Comparison of ENCODE assay signal across 34 cellular contexts in the genomic region with DNA sequence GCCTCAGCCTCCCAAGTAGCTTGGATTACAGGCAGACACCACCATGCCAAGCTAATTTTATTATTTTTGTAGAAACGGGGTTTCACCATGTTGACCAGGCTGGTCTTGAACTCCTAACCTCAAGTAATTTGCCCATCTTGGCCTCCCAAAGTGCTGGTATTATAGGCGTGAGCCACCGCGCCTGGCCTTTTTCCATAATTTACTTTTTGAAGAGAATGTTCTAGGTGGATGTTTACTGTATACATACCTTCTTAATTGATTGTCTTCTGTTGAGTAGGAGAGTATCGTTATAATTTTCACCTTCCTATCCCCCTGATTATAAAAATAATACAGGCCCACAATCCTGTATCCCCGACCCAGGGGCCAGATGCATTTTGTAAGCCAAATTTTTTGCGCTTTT.
"Had no signal": no experiment of that assay in that cellular context is flagged by ENCODE, and none has a peak within 500 bp of the region (broad histone marks: within the 10 kb centered on the region; RNA-seq: fewer than 3 reads in every experiment).

No MANE protein-coding gene starts in this region.

- H3K27ac Mint-ChIP-seq: activated CD4-positive, alpha-beta memory T cell treated with anti-CD3 and anti-CD28 coated beads for 36 hours; activated CD4-positive, alpha-beta T cell treated with anti-CD3 and anti-CD28 coated beads for 36 hours; activated CD4-positive, alpha-beta T cell treated with anti-CD3 and anti-CD28 coated beads, Interleukin-2, amount 10 ng/mL, durations not matched to agents 24 days and 14 days; activated naive CD4-positive, alpha-beta T cell treated with anti-CD3 and anti-CD28 coated beads, Interleukin-2, amount 10 ng/mL, durations not matched to agents 7 days and 5 days; activated naive CD4-positive, alpha-beta T cell treated with anti-CD3 and anti-CD28 coated beads, Interleukin-2, amount 50 U/mL, for 72 hours; activated naive CD8-positive, alpha-beta T cell treated with anti-CD3 and anti-CD28 coated beads, Interleukin-2, amount 50 U/mL, for 24 hours; activated T-cell treated with anti-CD3 and anti-CD28 coated beads, Interleukin-2, amount 50 U/mL, for 24 hours; T-helper 1 cell treated with Interleukin-12 subunit alpha and Interleukin-12 subunit beta and Interleukin-4 antibody, amounts not matched to agents 30 μg/mL and 1 μg/mL, for 36 hours had no signal

- H3K27me3 ChIP-seq: adrenal gland, body of pancreas, esophagus muscularis mucosa, foreskin keratinocyte, gastrocnemius medialis, heart left ventricle had no signal

- H3K9me3 Mint-ChIP-seq: activated CD4-positive, alpha-beta memory T cell treated with anti-CD3 and anti-CD28 coated beads for 36 hours; activated naive CD4-positive, alpha-beta T cell treated with anti-CD3 and anti-CD28 coated beads, Interleukin-2, amount 10 ng/mL, durations not matched to agents 7 days and 5 days; activated naive CD8-positive, alpha-beta T cell treated with anti-CD3 and anti-CD28 coated beads, Interleukin-2, amount 50 U/mL, for 24 hours; activated T-cell treated with anti-CD3 and anti-CD28 coated beads, Interleukin-2, amount 50 U/mL, for 24 hours; activated T-cell treated with anti-CD3 and anti-CD28 coated beads, Interleukin-2, amount 50 U/mL, for 72 hours; effector memory CD8-positive, alpha-beta T cell; T-helper 1 cell treated with Interleukin-12 subunit alpha and Interleukin-12 subunit beta and Interleukin-4 antibody, amounts not matched to agents 30 μg/mL and 1 μg/mL, for 36 hours had no signal

- H3K27ac ChIP-seq: adrenal gland, body of pancreas, esophagus muscularis mucosa, foreskin keratinocyte, gastrocnemius medialis, heart left ventricle, WERI-Rb-1 had no signal

- H3K36me3 Mint-ChIP-seq: activated CD4-positive, alpha-beta memory T cell treated with anti-CD3 and anti-CD28 coated beads for 36 hours; activated CD8-positive, alpha-beta memory T cell treated with anti-CD3 and anti-CD28 coated beads, Interleukin-2, amount 10 ng/mL, durations not matched to agents 7 days and 5 days; activated naive CD4-positive, alpha-beta T cell treated with anti-CD3 and anti-CD28 coated beads, Interleukin-2, amount 10 ng/mL, durations not matched to agents 7 days and 5 days had no signal

- H3K27me3 Mint-ChIP-seq: activated CD4-positive, alpha-beta memory T cell treated with anti-CD3 and anti-CD28 coated beads for 36 hours; activated CD4-positive, alpha-beta T cell treated with anti-CD3 and anti-CD28 coated beads for 36 hours; activated CD4-positive, alpha-beta T cell treated with anti-CD3 and anti-CD28 coated beads, Interleukin-2, amount 10 ng/mL, durations not matched to agents 24 days and 14 days; activated CD8-positive, alpha-beta memory T cell treated with anti-CD3 and anti-CD28 coated beads, Interleukin-2, amount 10 ng/mL, durations not matched to agents 7 days and 5 days; activated naive CD4-positive, alpha-beta T cell treated with anti-CD3 and anti-CD28 coated beads, Interleukin-2, amount 10 ng/mL, durations not matched to agents 7 days and 5 days; activated T-cell treated with anti-CD3 and anti-CD28 coated beads, Interleukin-2, amount 50 U/mL, for 24 hours; effector memory CD8-positive, alpha-beta T cell had no signal

- FAIRE-seq: colon had no signal

- DNase-seq: activated CD4-positive, alpha-beta memory T cell treated with anti-CD3 and anti-CD28 coated beads for 36 hours; activated CD4-positive, alpha-beta T cell treated with anti-CD3 and anti-CD28 coated beads for 36 hours; activated CD4-positive, alpha-beta T cell treated with anti-CD3 and anti-CD28 coated beads, Interleukin-2, amount 10 ng/mL, durations not matched to agents 24 days and 14 days; activated CD4-positive, CD25-positive, alpha-beta regulatory T cell; activated CD4-positive, CD25-positive, alpha-beta regulatory T cell treated with anti-CD3 and anti-CD28 coated beads, Interleukin-2, amount 50 U/mL, for 72 hours; activated CD8-positive, alpha-beta memory T cell treated with anti-CD3 and anti-CD28 coated beads, Interleukin-2, amount 10 ng/mL, durations not matched to agents 7 days and 5 days; activated CD8-positive, alpha-beta memory T cell treated with anti-CD3 and anti-CD28 coated beads, Interleukin-2, amount 50 U/mL, for 48 hours; activated CD8-positive, alpha-beta T cell treated with anti-CD3 and anti-CD28 coated beads, Interleukin-2, amount 10 ng/mL, durations not matched to agents 7 days and 5 days; activated gamma-delta T cell; activated naive CD4-positive, alpha-beta T cell; activated naive CD4-positive, alpha-beta T cell treated with anti-CD3 and anti-CD28 coated beads, Interleukin-2, amount 10 ng/mL, durations not matched to agents 7 days and 5 days; activated naive CD8-positive, alpha-beta T cell treated with anti-CD3 and anti-CD28 coated beads, Interleukin-2, amount 50 U/mL, for 24 hours; activated T-cell treated with anti-CD3 and anti-CD28 coated beads for 4 hours; activated T-cell treated with anti-CD3 and anti-CD28 coated beads, Interleukin-2, amount 50 U/mL, for 24 hours; activated T-cell treated with anti-CD3 and anti-CD28 coated beads, Interleukin-2, amount 50 U/mL, for 72 hours; amygdala; aorta; body of pancreas; caudate nucleus; cortex of kidney; dermis blood vessel endothelial cell; effector CD4-positive, alpha-beta T cell; effector memory CD8-positive, alpha-beta T cell; foreskin keratinocyte; gastrocnemius medialis; glutamatergic neuron; heart left ventricle; T-helper 9 cell; WERI-Rb-1 had no signal

- ATAC-seq: activated CD4-positive, alpha-beta T cell treated with anti-CD3 and anti-CD28 coated beads for 36 hours; activated CD8-positive, alpha-beta memory T cell treated with anti-CD3 and anti-CD28 coated beads, Interleukin-2, amount 10 ng/mL, durations not matched to agents 7 days and 5 days; activated CD8-positive, alpha-beta T cell treated with anti-CD3 and anti-CD28 coated beads, Interleukin-2, amount 10 ng/mL, durations not matched to agents 7 days and 5 days; activated naive CD4-positive, alpha-beta T cell treated with anti-CD3 and anti-CD28 coated beads, Interleukin-2, amount 50 U/mL, for 72 hours; activated naive CD8-positive, alpha-beta T cell treated with anti-CD3 and anti-CD28 coated beads, Interleukin-2, amount 50 U/mL, for 24 hours; activated T-cell treated with anti-CD3 and anti-CD28 coated beads, Interleukin-2, amount 50 U/mL, for 72 hours; body of pancreas; effector memory CD8-positive, alpha-beta T cell; foreskin keratinocyte; gastrocnemius medialis; heart left ventricle had no signal

- H3K4me3 Mint-ChIP-seq: activated CD4-positive, alpha-beta memory T cell treated with anti-CD3 and anti-CD28 coated beads for 36 hours; activated CD4-positive, alpha-beta T cell treated with anti-CD3 and anti-CD28 coated beads for 36 hours; activated CD4-positive, alpha-beta T cell treated with anti-CD3 and anti-CD28 coated beads, Interleukin-2, amount 10 ng/mL, durations not matched to agents 24 days and 14 days; activated CD8-positive, alpha-beta memory T cell treated with anti-CD3 and anti-CD28 coated beads, Interleukin-2, amount 10 ng/mL, durations not matched to agents 7 days and 5 days; activated CD8-positive, alpha-beta T cell treated with anti-CD3 and anti-CD28 coated beads, Interleukin-2, amount 10 ng/mL, durations not matched to agents 7 days and 5 days; activated naive CD4-positive, alpha-beta T cell treated with anti-CD3 and anti-CD28 coated beads, Interleukin-2, amount 10 ng/mL, durations not matched to agents 7 days and 5 days; activated naive CD8-positive, alpha-beta T cell treated with anti-CD3 and anti-CD28 coated beads, Interleukin-2, amount 50 U/mL, for 24 hours; activated T-cell treated with anti-CD3 and anti-CD28 coated beads, Interleukin-2, amount 50 U/mL, for 24 hours; activated T-cell treated with anti-CD3 and anti-CD28 coated beads, Interleukin-2, amount 50 U/mL, for 72 hours; T-helper 1 cell treated with Interleukin-12 subunit alpha and Interleukin-12 subunit beta and Interleukin-4 antibody, amounts not matched to agents 30 μg/mL and 1 μg/mL, for 36 hours had no signal

- H3K4me3 ChIP-seq: adrenal gland, body of pancreas, esophagus muscularis mucosa, gastrocnemius medialis, heart left ventricle had no signal

- H3K36me3 ChIP-seq: adrenal gland, esophagus muscularis mucosa, gastrocnemius medialis, heart left ventricle, WERI-Rb-1 had no signal

- H3K9me3 ChIP-seq: adrenal gland, body of pancreas, gastrocnemius medialis had no signal
